In genomic region chr1:204435246-204435885, GRCh38 we compare ENCODE assay signal across 1 cellular context.
TF ChIP-seq lines count a peak whose summit lies in the region.

No MANE protein-coding gene starts in this region.

TF ChIP-seq in HepG2, 621 proteins besides CTCF, POLR2A, EP300 and RAD21:
- TF ChIP-seq ZNF34 (CRISPR knock-in tag; IDR thresholded peaks at IDR 0.05; ENCODE audit: borderline replicate concordance) (no peak), POGK (CRISPR knock-in tag; conservative IDR thresholded peaks at IDR 0.05) (no peak), AGO2 (optimal IDR thresholded peaks at IDR 0.05; ENCODE audit: low read depth, low read length) (no peak), MXI1 (IDR thresholded peaks at IDR 0.05; ENCODE audit: borderline replicate concordance, low read depth, low read length) (peak; percentile 15; the same call in 1 of the 3 replicates), SPEN (CRISPR knock-in tag; IDR thresholded peaks at IDR 0.05; ENCODE audit: low read depth) (no peak), GATAD2A (CRISPR knock-in tag; IDR thresholded peaks at IDR 0.05) (peak; percentile 70), ZFP1 (CRISPR knock-in tag; IDR thresholded peaks at IDR 0.05) (no peak), TRIM22 (IDR thresholded peaks at IDR 0.05) (no peak), RFXANK (CRISPR knock-in tag; IDR thresholded peaks at IDR 0.05) (no peak), PATZ1 (CRISPR knock-in tag; IDR thresholded peaks at IDR 0.05) (0 out of 2 replicates have a peak, but pooled peaks have one; percentile 24), TCF7 (IDR thresholded peaks at IDR 0.05; ENCODE audit: low read depth) (no peak), NCOA2 (CRISPR knock-in tag; IDR thresholded peaks at IDR 0.05) (no peak), ZNF839 (CRISPR knock-in tag; IDR thresholded peaks at IDR 0.05; ENCODE audit: borderline replicate concordance) (no peak), ZKSCAN5 (CRISPR knock-in tag; IDR thresholded peaks at IDR 0.05) (peak; percentile 77; the same call in 1 of the 2 replicates), ZFP91 (CRISPR knock-in tag; IDR thresholded peaks at IDR 0.05; ENCODE audit: borderline replicate concordance) (no peak), TRAFD1 (CRISPR knock-in tag; IDR thresholded peaks at IDR 0.05; ENCODE audit: borderline replicate concordance) (no peak), ZFP36L2 (CRISPR knock-in tag; IDR thresholded peaks at IDR 0.05) (no peak), FOXA3 (CRISPR knock-in tag; IDR thresholded peaks at IDR 0.05) (peak; percentile 29; the same call in 1 of the 2 replicates), TAF15 (IDR thresholded peaks at IDR 0.05; ENCODE audit: low read depth, low read length, poor library complexity, severe bottlenecking) (no peak), SOX5 (CRISPR knock-in tag; IDR thresholded peaks at IDR 0.05; ENCODE audit: borderline replicate concordance) (no peak), CEBPG (CRISPR knock-in tag; IDR thresholded peaks at IDR 0.05) (peak; percentile 93), E2F1 (CRISPR knock-in tag; IDR thresholded peaks at IDR 0.05) (no peak), HNF4G (IDR thresholded peaks at IDR 0.05; ENCODE audit: borderline replicate concordance, low read depth, low read length) (peak; percentile 71; the same call in 1 of the 2 replicates), HNF4G (CRISPR knock-in tag; IDR thresholded peaks at IDR 0.05; ENCODE audit: borderline replicate concordance, low read depth) (no peak), ZBTB20 (CRISPR knock-in tag; IDR thresholded peaks at IDR 0.05; ENCODE audit: borderline replicate concordance, low read depth) (no peak), ZNF33A (CRISPR knock-in tag; IDR thresholded peaks at IDR 0.05; ENCODE audit: borderline replicate concordance) (no peak), ZNF292 (CRISPR knock-in tag; IDR thresholded peaks at IDR 0.05; ENCODE audit: borderline replicate concordance, low read depth) (peak; percentile 32; the same call in 1 of the 2 replicates), FUBP1 (CRISPR knock-in tag; IDR thresholded peaks at IDR 0.05; ENCODE audit: borderline replicate concordance) (no peak), FOSL1 (CRISPR knock-in tag; IDR thresholded peaks at IDR 0.05; ENCODE audit: borderline replicate concordance) (no peak), JUNB (CRISPR knock-in tag; IDR thresholded peaks at IDR 0.05; ENCODE audit: borderline replicate concordance) (no peak), SKI (IDR thresholded peaks at IDR 0.05; ENCODE audit: partially characterized antibody) (no peak), SP140L (CRISPR knock-in tag; IDR thresholded peaks at IDR 0.05; ENCODE audit: borderline replicate concordance) (no peak), NFE2L1 (CRISPR knock-in tag; IDR thresholded peaks at IDR 0.05; ENCODE audit: borderline replicate concordance) (no peak), HNF4A (CRISPR knock-in tag; IDR thresholded peaks at IDR 0.05) (peak; percentile 65), ATM (IDR thresholded peaks at IDR 0.05; ENCODE audit: borderline replicate concordance) (no peak), CEBPB (IDR thresholded peaks at IDR 0.05; ENCODE audit: borderline replicate concordance, low read depth, low read length) (peak; percentile 98), SOX6 (IDR thresholded peaks at IDR 0.05) (no peak), SOX6 (CRISPR knock-in tag; IDR thresholded peaks at IDR 0.05) (peak; percentile 12; the same call in 1 of the 2 replicates)
- TF ChIP-seq, protein P1, sequence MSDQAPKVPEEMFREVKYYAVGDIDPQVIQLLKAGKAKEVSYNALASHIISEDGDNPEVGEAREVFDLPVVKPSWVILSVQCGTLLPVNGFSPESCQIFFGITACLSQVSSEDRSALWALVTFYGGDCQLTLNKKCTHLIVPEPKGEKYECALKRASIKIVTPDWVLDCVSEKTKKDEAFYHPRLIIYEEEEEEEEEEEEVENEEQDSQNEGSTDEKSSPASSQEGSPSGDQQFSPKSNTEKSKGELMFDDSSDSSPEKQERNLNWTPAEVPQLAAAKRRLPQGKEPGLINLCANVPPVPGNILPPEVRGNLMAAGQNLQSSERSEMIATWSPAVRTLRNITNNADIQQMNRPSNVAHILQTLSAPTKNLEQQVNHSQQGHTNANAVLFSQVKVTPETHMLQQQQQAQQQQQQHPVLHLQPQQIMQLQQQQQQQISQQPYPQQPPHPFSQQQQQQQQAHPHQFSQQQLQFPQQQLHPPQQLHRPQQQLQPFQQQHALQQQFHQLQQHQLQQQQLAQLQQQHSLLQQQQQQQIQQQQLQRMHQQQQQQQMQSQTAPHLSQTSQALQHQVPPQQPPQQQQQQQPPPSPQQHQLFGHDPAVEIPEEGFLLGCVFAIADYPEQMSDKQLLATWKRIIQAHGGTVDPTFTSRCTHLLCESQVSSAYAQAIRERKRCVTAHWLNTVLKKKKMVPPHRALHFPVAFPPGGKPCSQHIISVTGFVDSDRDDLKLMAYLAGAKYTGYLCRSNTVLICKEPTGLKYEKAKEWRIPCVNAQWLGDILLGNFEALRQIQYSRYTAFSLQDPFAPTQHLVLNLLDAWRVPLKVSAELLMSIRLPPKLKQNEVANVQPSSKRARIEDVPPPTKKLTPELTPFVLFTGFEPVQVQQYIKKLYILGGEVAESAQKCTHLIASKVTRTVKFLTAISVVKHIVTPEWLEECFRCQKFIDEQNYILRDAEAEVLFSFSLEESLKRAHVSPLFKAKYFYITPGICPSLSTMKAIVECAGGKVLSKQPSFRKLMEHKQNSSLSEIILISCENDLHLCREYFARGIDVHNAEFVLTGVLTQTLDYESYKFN (CRISPR knock-in tag; conservative IDR thresholded peaks at IDR 0.05): peak; percentile 38; the same call in 1 of the 2 replicates
- TF ChIP-seq, protein P2, sequence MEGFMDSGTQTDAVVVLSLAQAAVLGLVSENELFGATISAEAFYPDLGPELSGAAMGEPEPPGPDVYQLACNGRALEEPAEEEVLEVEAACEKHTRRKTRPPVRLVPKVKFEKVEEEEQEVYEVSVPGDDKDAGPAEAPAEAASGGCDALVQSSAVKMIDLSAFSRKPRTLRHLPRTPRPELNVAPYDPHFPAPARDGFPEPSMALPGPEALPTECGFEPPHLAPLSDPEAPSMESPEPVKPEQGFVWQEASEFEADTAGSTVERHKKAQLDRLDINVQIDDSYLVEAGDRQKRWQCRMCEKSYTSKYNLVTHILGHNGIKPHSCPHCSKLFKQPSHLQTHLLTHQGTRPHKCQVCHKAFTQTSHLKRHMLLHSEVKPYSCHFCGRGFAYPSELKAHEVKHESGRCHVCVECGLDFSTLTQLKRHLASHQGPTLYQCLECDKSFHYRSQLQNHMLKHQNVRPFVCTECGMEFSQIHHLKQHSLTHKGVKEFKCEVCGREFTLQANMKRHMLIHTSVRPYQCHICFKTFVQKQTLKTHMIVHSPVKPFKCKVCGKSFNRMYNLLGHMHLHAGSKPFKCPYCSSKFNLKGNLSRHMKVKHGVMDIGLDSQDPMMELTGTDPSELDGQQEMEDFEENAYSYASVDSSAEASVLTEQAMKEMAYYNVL (CRISPR knock-in tag; IDR thresholded peaks at IDR 0.05; ENCODE audit: borderline replicate concordance): no peak
